8 cellular contexts compared by ENCODE assay signal in the genomic region with DNA sequence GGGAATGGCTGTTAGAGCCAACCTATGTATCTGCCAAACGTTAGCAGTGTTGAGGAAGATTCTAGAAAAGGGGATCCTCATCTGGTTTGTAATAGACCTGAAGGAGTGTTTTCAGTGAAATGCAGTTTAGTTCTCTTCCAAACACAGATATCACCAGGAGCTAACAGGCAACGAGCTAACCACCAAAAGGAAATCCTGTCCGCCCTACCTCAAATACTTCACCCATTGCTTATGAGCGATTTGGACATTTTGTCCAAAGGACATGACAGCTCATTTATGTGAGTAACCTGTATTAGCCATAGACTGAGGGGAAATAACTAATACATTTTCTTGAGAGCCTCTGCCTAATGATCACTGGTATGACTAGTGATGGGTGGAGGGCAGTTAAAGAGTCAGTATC. TPM values are rescaled to one million over a fixed set of nuclear protein-coding genes. Genes with fewer than 3 reads are reported as not detected.
DNase-seq lines count a peak whose midpoint lies in the region; ATAC-seq, FAIRE-seq and TF ChIP-seq lines count a peak whose summit lies in the region.

No MANE protein-coding gene starts in this region.

- H4K20me1 ChIP-seq in BLaER1 (no peaks in the 10 kb centered on the region), K562 (replicated peaks; ENCODE audit: control insufficient read depth, insufficient read depth, low read length) (no peaks in the 10 kb centered on the region)

- DNase-seq in K562 (ENCODE audit: extremely low read depth in 1 of 4, low spot score in 3 of 4) (no peak), mesenchymal stem cell (no peak), activated gamma-delta T cell treated with Interleukin-2 at 50 U/mL for 16 hours (no peak)

- POLR2A ChIA-PET in K562 (lab: Yijun Ruan, JAX), result interaction anchor here (0.6 to 1.6 kb wide), 8 partner anchors 9 to 179 kb away, joined by 3 to 7 read pairs (median 4); no protein-coding TSS in a partner anchor

- peak overlapping the region; percentile 34 for H4K91ac ChIP-seq in mesenchymal stem cell (ENCODE audit: low read length)

- 67% methylated on average over 4 of the region's 4 CpGs for WGBS in HUES64
- WGBS in K562 (ENCODE audit: insufficient coverage, low coverage, missing lambda C conversion rate), result 15% methylated on average over 4 of the region's 4 CpGs
- 13% methylated on average over 3 of the region's 4 CpGs for WGBS in mesenchymal stem cell

- ATAC-seq in K562 (no peak), GM18867 (IDR thresholded peaks at IDR 0.05; ENCODE audit: unreplicated experiment) (no peak), HG02840 (IDR thresholded peaks at IDR 0.05; ENCODE audit: low FRiP score, unreplicated experiment) (no peak), GM18519 (IDR thresholded peaks at IDR 0.05; ENCODE audit: low FRiP score, unreplicated experiment) (no peak)

- no peak for TF ChIP-seq POLR2A in K562 (conservative IDR thresholded peaks at IDR 0.05)

- H3K79me1 ChIP-seq in mesenchymal stem cell (replicated peaks; ENCODE audit: low read length, poor library complexity, severe bottlenecking), result peaks cover 11% of the 10 kb centered on the region

- intact Hi-C loops in K562 (cut with micrococcal nuclease), result no loop called here

- H3K4ac ChIP-seq in mesenchymal stem cell (ENCODE audit: low read depth in 1 of 2, low read length in 2 of 2), result peak overlapping the region in 1 of 2 experiments; percentile 2

- no peak overlapping the region for H2BK5ac ChIP-seq in mesenchymal stem cell (ENCODE audit: low read depth, low read length, poor library complexity, severe bottlenecking)

- no peak overlapping the region for H2BK15ac ChIP-seq in mesenchymal stem cell (ENCODE audit: low read depth, poor library complexity, severe bottlenecking)

- no peaks in the 10 kb centered on the region for H3K9me3 ChIP-seq in BLaER1
- no peaks in the 10 kb centered on the region for H3K9me3 ChIP-seq in HUES64 (ENCODE audit: insufficient read depth, low read depth, low read length)
- no peaks in the 10 kb centered on the region for H3K9me3 ChIP-seq in K562 (replicated peaks; ENCODE audit: control insufficient read depth, insufficient read depth, low read depth, low read length)
- no peaks in the 10 kb centered on the region for H3K9me3 ChIP-seq in mesenchymal stem cell (ENCODE audit: control insufficient read depth, low read length)

- BruUV-seq in K562 (replicated peaks; lab: Mats Ljungman, UMichigan), result no TSS peak

- CTCF ChIA-PET in K562 (lab: Yijun Ruan, JAX; ENCODE audit: low intra/inter-chr PET ratio), result no interaction called here

- H2BK120ac ChIP-seq in mesenchymal stem cell (ENCODE audit: low read depth, low read length), result no peak overlapping the region

- no peak overlapping the region for H3K14ac ChIP-seq in mesenchymal stem cell (ENCODE audit: low read length in 2 of 2)

- no peak for TF ChIP-seq EP300 in K562 (IDR thresholded peaks at IDR 0.05; ENCODE audit: low read length)

- no peaks in the 10 kb centered on the region for H3K9me1 ChIP-seq in K562 (ENCODE audit: control insufficient read depth, insufficient read depth, low read length)

- H3K79me2 ChIP-seq in K562 (ENCODE audit: control insufficient read depth, insufficient read depth, low read length), result no peaks in the 10 kb centered on the region

- H3K36me3 ChIP-seq in BLaER1, result peaks cover 19% of the 10 kb centered on the region
- H3K36me3 ChIP-seq in HUES64 (ENCODE audit: insufficient read depth, low read length), result no peaks in the 10 kb centered on the region
- peaks cover 11% of the 10 kb centered on the region; the same call in 2 of the 3 replicates for H3K36me3 ChIP-seq in K562 (ENCODE audit: control insufficient read depth, insufficient read depth, low read length)
- H3K36me3 ChIP-seq in mesenchymal stem cell (ENCODE audit: control insufficient read depth in 1 of 2, insufficient read depth in 2 of 2, low read depth in 1 of 2, low read length in 2 of 2), result peaks cover 10 to 26% of the 10 kb centered on the region in 2 experiments

- no peak overlapping the region for H3K23ac ChIP-seq in mesenchymal stem cell (ENCODE audit: low read length in 2 of 2)

- no peak overlapping the region for H2AK5ac ChIP-seq in mesenchymal stem cell (ENCODE audit: low read length, severe bottlenecking)

- no peak for TF ChIP-seq CTCF in K562 (IDR thresholded peaks at IDR 0.05 in 2 of 3, conservative IDR thresholded peaks at IDR 0.05 in 1 of 3; ENCODE audit: insufficient read depth in 2 of 3, low read depth in 1 of 3, low read length in 3 of 3)

- H2AFZ ChIP-seq in K562 (ENCODE audit: low read depth, low read length) (peak overlapping the region; percentile 74), mesenchymal stem cell (ENCODE audit: low read depth, low read length) (peak overlapping the region; percentile 29)

- H3K4me1 ChIP-seq in BLaER1, result peaks cover 24% of the 10 kb centered on the region
- H3K4me1 ChIP-seq in HUES64 (ENCODE audit: insufficient read depth, low read length), result peaks cover 13% of the 10 kb centered on the region; the same call in 1 of the 2 replicates
- peaks cover 17 to 18% of the 10 kb centered on the region in 2 experiments for H3K4me1 ChIP-seq in K562 (replicated peaks in 1 of 2; ENCODE audit: control insufficient read depth in 2 of 2, insufficient read depth in 2 of 2, low read length in 2 of 2)
- peaks cover 15% of the 10 kb centered on the region for H3K4me1 ChIP-seq in mesenchymal stem cell (ENCODE audit: control insufficient read depth, insufficient read depth, low read depth, low read length)

- peak overlapping the region; percentile 29; the same call in 1 of the 2 replicates for H3K27ac ChIP-seq in BLaER1
- H3K27ac ChIP-seq in HUES64 (ENCODE audit: low read depth, low read length), result no peak overlapping the region
- H3K27ac ChIP-seq in K562 (ENCODE audit: extremely low read depth, low read depth, low read length), result no peak overlapping the region
- peak overlapping the region; percentile 90 for H3K27ac ChIP-seq in mesenchymal stem cell (ENCODE audit: low read length, poor library complexity, severe bottlenecking)

- H3K4me3 ChIP-seq in BLaER1 (peak overlapping the region; percentile 70), HUES64 (ENCODE audit: low read length) (peak overlapping the region; percentile 86), K562 (peak overlapping the region; percentile 41), mesenchymal stem cell (ENCODE audit: insufficient read depth in 1 of 2, low read depth in 1 of 2, low read length in 2 of 2) (peak overlapping the region in 1 of 2 experiments; percentile 76)

- H3K4me2 ChIP-seq in BLaER1, result peak overlapping the region; percentile 86
- H3K4me2 ChIP-seq in K562 (ENCODE audit: insufficient read depth, low read length), result peak overlapping the region; percentile 77
- H3K4me2 ChIP-seq in mesenchymal stem cell (ENCODE audit: low read length, poor library complexity, severe bottlenecking), result peak overlapping the region; percentile 76

- H3K18ac ChIP-seq in mesenchymal stem cell (ENCODE audit: low read depth in 1 of 2, low read length in 2 of 2), result peak overlapping the region in 1 of 2 experiments; percentile 56

- no peak for TF ChIP-seq RAD21 in K562 (CRISPR knock-in tag; conservative IDR thresholded peaks at IDR 0.05 in 1 of 2, IDR thresholded peaks at IDR 0.05 in 1 of 2)

- in situ Hi-C loops in K562 (cut with MboI), result no loop called here

- peak overlapping the region; percentile 54 for H3K9ac ChIP-seq in BLaER1
- H3K9ac ChIP-seq in HUES64 (ENCODE audit: low read depth, low read length), result peak overlapping the region; percentile 38; the same call in 1 of the 2 replicates
- peak overlapping the region; percentile 37 to 40; a peak in 2 of 4 replicates for H3K9ac ChIP-seq in K562 (ENCODE audit: insufficient read depth in 1 of 2, low read depth in 2 of 2, low read length in 2 of 2)
- H3K9ac ChIP-seq in mesenchymal stem cell (ENCODE audit: low read length), result peak overlapping the region; percentile 73

- no peak overlapping the region for H4K8ac ChIP-seq in mesenchymal stem cell (ENCODE audit: low read length)

- H3K27me3 ChIP-seq in BLaER1, result no peaks in the 10 kb centered on the region
- peaks cover 12% of the 10 kb centered on the region for H3K27me3 ChIP-seq in HUES64 (ENCODE audit: insufficient read depth, low read length)
- peaks cover 15 to 21% of the 10 kb centered on the region in 2 experiments for H3K27me3 ChIP-seq in K562 (ENCODE audit: control insufficient read depth in 2 of 2, insufficient read depth in 2 of 2, low read length in 2 of 2)
- H3K27me3 ChIP-seq in mesenchymal stem cell (ENCODE audit: control insufficient read depth in 1 of 2, insufficient read depth in 1 of 2, low read length in 2 of 2), result no peaks in the 10 kb centered on the region

- H2BK12ac ChIP-seq in mesenchymal stem cell (ENCODE audit: low read length in 2 of 2), result no peak overlapping the region

- FAIRE-seq in K562 (lab: Jason Lieb, UNC), result peak; percentile 37

RNA-seq across cellular contexts. Expression of a gene that starts 0.7 kb away (rescaled TPM):
- not detected for polyA plus RNA-seq in HUES64 (2013, experiment 1 of 2)
- polyA plus RNA-seq in HUES64 (2013, experiment 2 of 2), result not detected
- total RNA-seq in K562 (2011; cell fraction: chromatin; rRNA removed; ENCODE audit: low replicate concordance), result not detected in 2 replicates
- total RNA-seq in K562 (2011; cell fraction: nucleolus; rRNA removed), result not detected in 2 replicates
- not detected in 2 replicates for total RNA-seq in K562 (2011; cell fraction: nucleoplasm; rRNA removed)
- total RNA-seq in K562 (2014; rRNA removed) (not detected in 2 replicates), K562 (2014; rRNA removed; fragmentation: Illumina TruSeq; extraction: Trizol) (not detected in 2 replicates), K562 (2015; rRNA removed; fragmentation: Illumina TruSeq; extraction: Trizol) (not detected in 2 replicates), K562 (2021) (not detected in 2 replicates)
- polyA plus RNA-seq in K562 (2011; rRNA removed) (not detected in 2 replicates), K562 (2014; fragmentation: Illumina TruSeq; extraction: Trizol) (not detected in 2 replicates), K562 (2014; fragmentation: Nextera tagmentation; extraction: Ambion mirVana) (not detected), K562 (2014; rRNA removed) (not detected in 2 replicates)
- polyA plus RNA-seq in K562 (2011; cell fraction: cytosol; rRNA removed), result not detected in 2 replicates
- polyA plus RNA-seq in K562 (2011; cell fraction: nucleus; rRNA removed), result not detected in 2 replicates
- polyA plus RNA-seq in K562 (2012), result not detected in 2 replicates
- not detected in 2 replicates for polyA minus RNA-seq in K562 (2011; rRNA and poly(A)+ RNA removed)
- not detected in 2 replicates for polyA minus RNA-seq in K562 (2011; cell fraction: cytosol; rRNA and poly(A)+ RNA removed)
- polyA minus RNA-seq in K562 (2011; cell fraction: nucleus; rRNA and poly(A)+ RNA removed), result not detected in 2 replicates
- polyA plus RNA-seq in mesenchymal stem cell (2013, experiment 1 of 2), result not detected
- 0.07 TPM for polyA plus RNA-seq in mesenchymal stem cell (2013, experiment 2 of 2)

RNA-seq across cellular contexts. Expression of a gene that starts 34.9 kb away (rescaled TPM):
- polyA plus RNA-seq in HUES64 (2013, experiment 1 of 2), result 47.2 TPM
- polyA plus RNA-seq in HUES64 (2013, experiment 2 of 2), result 54.4 TPM
- 143 and 169 TPM in 2 replicates for total RNA-seq in K562 (2011; cell fraction: chromatin; rRNA removed; ENCODE audit: low replicate concordance)
- total RNA-seq in K562 (2011; cell fraction: nucleolus; rRNA removed), result 151 TPM in 2 replicates
- 143 and 167 TPM in 2 replicates for total RNA-seq in K562 (2011; cell fraction: nucleoplasm; rRNA removed)
- 38.1 and 59.9 TPM in 2 replicates for total RNA-seq in K562 (2014; rRNA removed)
- total RNA-seq in K562 (2014; rRNA removed; fragmentation: Illumina TruSeq; extraction: Trizol), result 155 and 191 TPM in 2 replicates
- 95.2 and 104 TPM in 2 replicates for total RNA-seq in K562 (2015; rRNA removed; fragmentation: Illumina TruSeq; extraction: Trizol)
- total RNA-seq in K562 (2021), result 171 and 173 TPM in 2 replicates
- polyA plus RNA-seq in K562 (2011; rRNA removed), result 235 and 338 TPM in 2 replicates
- polyA plus RNA-seq in K562 (2011; cell fraction: cytosol; rRNA removed), result 175 and 195 TPM in 2 replicates
- polyA plus RNA-seq in K562 (2011; cell fraction: nucleus; rRNA removed), result 82.1 and 94.2 TPM in 2 replicates
- polyA plus RNA-seq in K562 (2012), result 117 and 172 TPM in 2 replicates
- polyA plus RNA-seq in K562 (2014; fragmentation: Illumina TruSeq; extraction: Trizol), result 218 and 230 TPM in 2 replicates
- 100 to 1,000 TPM; 283 to 287 TPM for polyA plus RNA-seq in K562 (2014; fragmentation: Nextera tagmentation; extraction: Ambion mirVana)
- polyA plus RNA-seq in K562 (2014; rRNA removed), result 125 and 146 TPM in 2 replicates
- polyA minus RNA-seq in K562 (2011; rRNA and poly(A)+ RNA removed), result 172 and 217 TPM in 2 replicates
- 39.2 and 67.7 TPM in 2 replicates for polyA minus RNA-seq in K562 (2011; cell fraction: cytosol; rRNA and poly(A)+ RNA removed)
- polyA minus RNA-seq in K562 (2011; cell fraction: nucleus; rRNA and poly(A)+ RNA removed), result 23.2 and 27.7 TPM in 2 replicates
- 391 TPM for polyA plus RNA-seq in mesenchymal stem cell (2013, experiment 1 of 2)
- 399 TPM for polyA plus RNA-seq in mesenchymal stem cell (2013, experiment 2 of 2)

Comparison
In these comparisons a context has a peak if more than half of its experiments do, and no peak if none do; other contexts are left out.
1. H3K27ac ChIP-seq: peak in BLaER1 (single experiment) and mesenchymal stem cell (single experiment); none in HUES64 (single experiment) and K562 (single experiment).
2. Peak in every context shown above with its lines, with median percentiles within 50 percentile points of each other: H3K4me2 ChIP-seq and H3K9ac ChIP-seq.